In genomic region chr1:869499-870244, GRCh38 we compare ENCODE assay signal across 1 cellular context.
TF ChIP-seq lines count a peak whose summit lies in the region.

No MANE protein-coding gene starts in this region.

TF ChIP-seq in IMR-90, 13 proteins besides CTCF, POLR2A, EP300 and RAD21:
- peak; percentile 59 for TF ChIP-seq SMC3 (IDR thresholded peaks at IDR 0.05; ENCODE audit: low read depth, low read length)
- TF ChIP-seq MAZ (IDR thresholded peaks at IDR 0.05; ENCODE audit: borderline replicate concordance, low read depth, low read length) = peak; percentile 34; the same call in 1 of the 2 replicates
- TF ChIP-seq RCOR1 (IDR thresholded peaks at IDR 0.05; ENCODE audit: insufficient replicate concordance, low read length) = peak; percentile 45
- TF ChIP-seq CEBPB (IDR thresholded peaks at IDR 0.05; ENCODE audit: low read depth, low read length) = no peak
